In genomic region chr20:44967207-44967807, GRCh38 we compare ENCODE assay signal across 8 cellular contexts. TPM values are rescaled to one million over a fixed set of nuclear protein-coding genes. Genes with fewer than 3 reads are reported as not detected.
DNase-seq lines count a peak whose midpoint lies in the region; ATAC-seq and TF ChIP-seq lines count a peak whose summit lies in the region.

No MANE protein-coding gene starts in this region.

- TF ChIP-seq CTCF in Calu3 (IDR thresholded peaks at IDR 0.05; ENCODE audit: unreplicated experiment) (no peak), glutamatergic neuron (IDR thresholded peaks at IDR 0.05; ENCODE audit: partially characterized antibody, unreplicated experiment) (no peak), retinal pigment epithelial cell (conservative IDR thresholded peaks at IDR 0.05; ENCODE audit: low read depth, low read length) (no peak)

- H3K36me3 ChIP-seq in MG63 = peaks cover 8% of the 10 kb centered on the region

- DNase-seq in Calu3 (no peak), MG63 (no peak), glutamatergic neuron (no peak), retinal pigment epithelial cell (ENCODE audit: low read depth) (no peak), COR-L47 (lab: John Stamatoyannopoulos, UW) (no peak), NCI-H187 (lab: John Stamatoyannopoulos, UW) (no peak)
- no peak for DNase-seq in activated T-cell treated with anti-CD3 and anti-CD28 coated beads, Interleukin-2, amount 50 U/mL, for 4 hours

- intact Hi-C loops in Calu3 (cut with micrococcal nuclease; ENCODE audit: unreplicated experiment) = no loop called here

- CTCF ChIA-PET in Calu3 (lab: Charles Lee) = interaction anchor here (0.5 to 1.0 kb wide), 4 partner anchors 11 to 109 kb away, joined by 3 to 6 read pairs (median 4); no protein-coding TSS in a partner anchor

- H3K4me1 Mint-ChIP-seq in Calu3 (ENCODE audit: low read depth, unreplicated experiment) (peaks cover 54% of the 10 kb centered on the region), glutamatergic neuron (ENCODE audit: low read depth, unreplicated experiment) (peaks cover 4% of the 10 kb centered on the region)
- peaks cover 58% of the 10 kb centered on the region for H3K4me1 Mint-ChIP-seq in activated T-cell treated with anti-CD3 and anti-CD28 coated beads, Interleukin-2, amount 50 U/mL, for 4 hours (ENCODE audit: low read depth)

- H3K9me3 ChIP-seq in MG63 = no peaks in the 10 kb centered on the region

- H3K27me3 Mint-ChIP-seq in Calu3 (ENCODE audit: unreplicated experiment) (no peaks in the 10 kb centered on the region), glutamatergic neuron (ENCODE audit: unreplicated experiment) (peaks cover 7% of the 10 kb centered on the region)
- H3K27me3 Mint-ChIP-seq in activated T-cell treated with anti-CD3 and anti-CD28 coated beads, Interleukin-2, amount 50 U/mL, for 4 hours (ENCODE audit: low read depth) = no peaks in the 10 kb centered on the region

- H3K9me3 Mint-ChIP-seq in Calu3 (ENCODE audit: low read depth, unreplicated experiment) (no peaks in the 10 kb centered on the region), glutamatergic neuron (ENCODE audit: unreplicated experiment) (peaks cover 1% of the 10 kb centered on the region)
- no peaks in the 10 kb centered on the region for H3K9me3 Mint-ChIP-seq in activated T-cell treated with anti-CD3 and anti-CD28 coated beads, Interleukin-2, amount 50 U/mL, for 4 hours

- H3K27me3 ChIP-seq in MG63 = no peaks in the 10 kb centered on the region

- H3K36me3 Mint-ChIP-seq in Calu3 (ENCODE audit: insufficient read depth, unreplicated experiment) = peaks cover 25% of the 10 kb centered on the region
- peaks cover 10% of the 10 kb centered on the region for H3K36me3 Mint-ChIP-seq in activated T-cell treated with anti-CD3 and anti-CD28 coated beads, Interleukin-2, amount 50 U/mL, for 4 hours (ENCODE audit: insufficient read depth)
- H3K36me3 Mint-ChIP-seq in glutamatergic neuron (ENCODE audit: unreplicated experiment) = no peaks in the 10 kb centered on the region

- H3K27ac Mint-ChIP-seq in Calu3 (ENCODE audit: unreplicated experiment) (peak overlapping the region; percentile 88), glutamatergic neuron (ENCODE audit: unreplicated experiment) (peak overlapping the region; percentile 87)

- no TSS peak for BruUV-seq in Calu3 (replicated peaks; lab: Mats Ljungman, UMichigan)

- peak; percentile 11 to 22 for ATAC-seq in activated T-cell treated with anti-CD3 and anti-CD28 coated beads, Interleukin-2, amount 50 U/mL, for 4 hours
- ATAC-seq in HG03159 (IDR thresholded peaks at IDR 0.05; ENCODE audit: unreplicated experiment) = no peak

- H3K4me3 Mint-ChIP-seq in Calu3 (ENCODE audit: low read depth, unreplicated experiment) (peak overlapping the region; percentile 98), glutamatergic neuron (ENCODE audit: unreplicated experiment) (peak overlapping the region; percentile 98)
- peak overlapping the region; percentile 87 for H3K4me3 Mint-ChIP-seq in activated T-cell treated with anti-CD3 and anti-CD28 coated beads, Interleukin-2, amount 50 U/mL, for 4 hours

- H3K4me3 ChIP-seq in MG63 = peak overlapping the region; percentile 93
- H3K4me3 ChIP-seq in retinal pigment epithelial cell (ENCODE audit: low read length) = peak overlapping the region; percentile 97

RNA-seq across cellular contexts. Expression of gene STK4, which starts 1.0 kb away (rescaled TPM):
- total RNA-seq in Calu3 (2022) = 53.1 and 58.3 TPM in 2 replicates
- 9.8 and 15.7 TPM in 2 replicates for total RNA-seq in MG63 (2014; rRNA removed; shearing (Covaris generic); ENCODE audit: low replicate concordance)
- total RNA-seq in activated T-cell treated with anti-CD3 and anti-CD28 coated beads, Interleukin-2, amount 50 U/mL, for 4 hours = 100 to 1,000 TPM; 134 to 157 (median 149) TPM
- 32.6 TPM for total RNA-seq in glutamatergic neuron (ENCODE audit: unreplicated experiment)

RNA-seq across cellular contexts. Expression of gene TOMM34, which starts 7.1 kb away (rescaled TPM):
- total RNA-seq in Calu3 (2022) (61.1 TPM in 2 replicates), glutamatergic neuron (ENCODE audit: unreplicated experiment) (10.8 TPM)
- total RNA-seq in MG63 (2014; rRNA removed; shearing (Covaris generic); ENCODE audit: low replicate concordance) = 63.9 and 75.9 TPM in 2 replicates
- 10 to 100 TPM; 70.8 to 76.6 (median 71.6) TPM for total RNA-seq in activated T-cell treated with anti-CD3 and anti-CD28 coated beads, Interleukin-2, amount 50 U/mL, for 4 hours

RNA-seq across cellular contexts. Expression of gene PABPC1L, which starts 57.4 kb away (rescaled TPM):
- 172 and 182 TPM in 2 replicates for total RNA-seq in Calu3 (2022)
- total RNA-seq in MG63 (2014; rRNA removed; shearing (Covaris generic); ENCODE audit: low replicate concordance) = 9.1 and 10.0 TPM in 2 replicates
- 10 to 100 TPM; 46.2 to 63.0 (median 50.2) TPM for total RNA-seq in activated T-cell treated with anti-CD3 and anti-CD28 coated beads, Interleukin-2, amount 50 U/mL, for 4 hours
- total RNA-seq in glutamatergic neuron (ENCODE audit: unreplicated experiment) = 27.7 TPM
